ENCODE assay signal across 9 cellular contexts in genomic region chr5:33936004-33936380, GRCh38. TPM values are rescaled to one million over a fixed set of nuclear protein-coding genes. Genes with fewer than 3 reads are reported as not detected.
DNase-seq lines count a peak whose midpoint lies in the region; ATAC-seq lines count a peak whose summit lies in the region.
"Had no signal": no experiment of that assay in that cellular context is flagged by ENCODE, and none has a peak within 500 bp of the region (broad histone marks: within the 10 kb centered on the region; RNA-seq: fewer than 3 reads in every experiment).

No MANE protein-coding gene starts in this region.

- DNase-seq in GM04504 (ENCODE audit: low read depth) (peak; percentile 23), UCSD-AML1 (lab: John Stamatoyannopoulos, UW; ENCODE audit: unreplicated experiment) (peak; percentile 35), lung microvascular endothelial cell (ENCODE audit: low read depth in 2 of 2) (peak; percentile 40 to 69), NCI-H1436 (lab: John Stamatoyannopoulos, UW) (no peak)
- DNase-seq in effector memory CD8-positive, alpha-beta T cell: peak in 1 of 3 experiments; percentile 4
- DNase-seq in stimulated activated CD8-positive, alpha-beta memory T cell treated with anti-CD3 and anti-CD28 coated beads, Interleukin-7, amount 100 ng/mL, for 24 hours (ENCODE audit: low read depth): peak; percentile 18

- H3K4me1 Mint-ChIP-seq in effector memory CD8-positive, alpha-beta T cell (ENCODE audit: low read depth in 2 of 2): no peaks in the 10 kb centered on the region

- H3K27ac Mint-ChIP-seq in effector memory CD8-positive, alpha-beta T cell: no peak overlapping the region

- peaks cover 66% of the 10 kb centered on the region in 2 donors for H3K27me3 Mint-ChIP-seq in effector memory CD8-positive, alpha-beta T cell

- H3K4me3 Mint-ChIP-seq in effector memory CD8-positive, alpha-beta T cell: no peak overlapping the region

- peak; percentile 42 for ATAC-seq in HG03432 (IDR thresholded peaks at IDR 0.05; ENCODE audit: unreplicated experiment)
- ATAC-seq in effector memory CD8-positive, alpha-beta T cell (replicated peaks): peak; percentile 40
- ATAC-seq in HG03521 (IDR thresholded peaks at IDR 0.05; ENCODE audit: unreplicated experiment): no peak

- no peaks in the 10 kb centered on the region for H3K9me3 Mint-ChIP-seq in effector memory CD8-positive, alpha-beta T cell

- peaks cover 4% of the 10 kb centered on the region for H3K36me3 Mint-ChIP-seq in effector memory CD8-positive, alpha-beta T cell (ENCODE audit: insufficient read depth)

RNA-seq across cellular contexts. Expression of gene RXFP3, which starts 0.2 kb away (rescaled TPM):
- total RNA-seq in lung microvascular endothelial cell: not detected in 2 replicates
- total RNA-seq: T-helper 2 cell treated with Interferon-gamma antibody and Interleukin-4, amounts not matched to agents 100 ng/mL and 5 ng/mL, for 36 hours had no signal

RNA-seq across cellular contexts. Expression of gene ADAMTS12, which starts 44.2 kb away (rescaled TPM):
- total RNA-seq in lung microvascular endothelial cell: 0.65 and 3.2 TPM in 2 replicates
- total RNA-seq: T-helper 2 cell treated with Interferon-gamma antibody and Interleukin-4, amounts not matched to agents 100 ng/mL and 5 ng/mL, for 36 hours had no signal

RNA-seq across cellular contexts. Expression of gene SLC45A2, which starts 48.5 kb away (rescaled TPM):
- under 0.01 TPM in 1 of 2 replicates, not detected in the other for total RNA-seq in lung microvascular endothelial cell
